8 cellular contexts compared by ENCODE assay signal in the genomic region with DNA sequence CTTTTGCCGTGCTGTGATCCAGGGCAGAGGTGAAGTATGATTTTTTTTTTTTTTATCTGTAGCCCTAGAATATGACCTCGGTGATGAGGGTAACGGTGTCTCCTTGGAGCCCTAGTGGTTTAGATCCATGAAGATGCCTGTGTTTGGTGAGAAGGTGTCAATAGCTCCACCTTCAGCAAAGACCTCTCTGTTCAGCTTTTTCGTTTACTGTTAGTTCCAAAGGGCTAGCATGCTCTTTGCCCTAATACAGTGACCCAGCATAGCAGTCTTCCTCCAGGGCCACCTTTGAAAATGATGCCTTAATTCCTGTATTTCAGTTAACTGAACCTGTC. TPM values are rescaled to one million over a fixed set of nuclear protein-coding genes. Genes with fewer than 3 reads are reported as not detected.
DNase-seq lines count a peak whose midpoint lies in the region; ATAC-seq and TF ChIP-seq lines count a peak whose summit lies in the region.

No MANE protein-coding gene starts in this region.

- H3K4me3 Mint-ChIP-seq in CD14-positive monocyte = peak overlapping the region; percentile 98 to 99

- H3K9me3 ChIP-seq in WERI-Rb-1 (ENCODE audit: severe bottlenecking) = no peaks in the 10 kb centered on the region
- no peaks in the 10 kb centered on the region for H3K9me3 ChIP-seq in right cardiac atrium (ENCODE audit: control insufficient read depth, low read length)
- no peaks in the 10 kb centered on the region for H3K9me3 ChIP-seq in smooth muscle cell (replicated peaks; ENCODE audit: low read depth)

- peaks cover 40% of the 10 kb centered on the region for H3K79me2 ChIP-seq in smooth muscle cell (ENCODE audit: low read depth)

- intact Hi-C loops in CD14-positive monocyte (cut with micrococcal nuclease) (no loop called here), right cardiac atrium (cut with DNase I) (no loop called here)

- peak overlapping the region; percentile 97 for H3K4me2 ChIP-seq in smooth muscle cell

- no peak for ATAC-seq in right cardiac atrium

- peaks cover 0 to 5% (median 2%) of the 10 kb centered on the region in 7 donors for H3K9me3 Mint-ChIP-seq in CD14-positive monocyte

- DNase-seq in CD14-positive monocyte (ENCODE audit: low spot score) (no peak), H7 (peak; percentile 48), WERI-Rb-1 (no peak), right cardiac atrium (no peak), smooth muscle cell (lab: John Stamatoyannopoulos, UW; ENCODE audit: unreplicated experiment) (no peak), Ammon's horn (ENCODE audit: low spot score) (no peak), middle frontal gyrus (ENCODE audit: extremely low spot score, low spot score) (no peak)
- DNase-seq in stimulated activated CD4-positive, alpha-beta T cell treated with anti-CD3 and anti-CD28 coated beads, Interleukin-4, amount 100 ng/mL, for 1 hour = no peak

- H3K27me3 ChIP-seq in H7 (ENCODE audit: control insufficient read depth, insufficient read depth, low read length) (no peaks in the 10 kb centered on the region), WERI-Rb-1 (ENCODE audit: insufficient read depth, low read depth, severe bottlenecking) (no peaks in the 10 kb centered on the region), right cardiac atrium (ENCODE audit: control insufficient read depth, insufficient read depth) (no peaks in the 10 kb centered on the region), smooth muscle cell (ENCODE audit: low read depth) (no peaks in the 10 kb centered on the region)

- H3K27ac ChIP-seq in WERI-Rb-1 (peak overlapping the region; percentile 91), right cardiac atrium (ENCODE audit: low read length) (peak overlapping the region; percentile 89), smooth muscle cell (ENCODE audit: low read depth) (peak overlapping the region; percentile 92)

- 2% methylated on average over 4 of the region's 4 CpGs for WGBS in right cardiac atrium
- 3% methylated on average over 4 of the region's 4 CpGs for WGBS in smooth muscle cell (ENCODE audit: low lambda C conversion rate)

- H3K27ac Mint-ChIP-seq in CD14-positive monocyte = peak overlapping the region; percentile 96 to 99 (median 98)

- peak overlapping the region; percentile 64 for H3K4me3 ChIP-seq in H7 (ENCODE audit: insufficient read depth, low read depth, low read length)
- H3K4me3 ChIP-seq in WERI-Rb-1 (ENCODE audit: low read depth, low read length) = peak overlapping the region; percentile 97
- H3K4me3 ChIP-seq in right cardiac atrium (ENCODE audit: low read length) = peak overlapping the region; percentile 63
- peak overlapping the region; percentile 70 for H3K4me3 ChIP-seq in smooth muscle cell

- peaks cover 7% of the 10 kb centered on the region for H3K36me3 ChIP-seq in H7 (replicated peaks; ENCODE audit: control insufficient read depth, insufficient read depth, low read length)
- H3K36me3 ChIP-seq in WERI-Rb-1 = peaks cover 34% of the 10 kb centered on the region
- H3K36me3 ChIP-seq in smooth muscle cell (ENCODE audit: low read depth) = no peaks in the 10 kb centered on the region

- peaks cover 4% of the 10 kb centered on the region for H3K4me1 ChIP-seq in right cardiac atrium (ENCODE audit: control insufficient read depth, insufficient read depth, low read length)
- peaks cover 16% of the 10 kb centered on the region for H3K4me1 ChIP-seq in smooth muscle cell (ENCODE audit: low read depth)

- H4K20me1 ChIP-seq in smooth muscle cell (ENCODE audit: low read depth) = no peaks in the 10 kb centered on the region

- peaks cover 18% of the 10 kb centered on the region for H3F3A ChIP-seq in smooth muscle cell (ENCODE audit: low read depth)

- H3K4me1 Mint-ChIP-seq in CD14-positive monocyte = peaks cover 24% of the 10 kb centered on the region

- H2AFZ ChIP-seq in smooth muscle cell (ENCODE audit: low read depth) = peak overlapping the region; percentile 94

- peak overlapping the region; percentile 92 for H3K9ac ChIP-seq in smooth muscle cell (ENCODE audit: low read depth)

- peaks cover 17 to 21% of the 10 kb centered on the region in 2 donors for H3K36me3 Mint-ChIP-seq in CD14-positive monocyte

- H3K27me3 Mint-ChIP-seq in CD14-positive monocyte (ENCODE audit: low read depth in 3 of 3) = peaks cover 0 to 2% (median 0%) of the 10 kb centered on the region in 3 donors

- TF ChIP-seq CTCF in CD14-positive monocyte (IDR thresholded peaks at IDR 0.05) (no peak), WERI-Rb-1 (IDR thresholded peaks at IDR 0.05; ENCODE audit: low read depth, low read length) (peak; percentile 4; the same call in 1 of the 2 replicates), smooth muscle cell (IDR thresholded peaks at IDR 0.05; ENCODE audit: borderline replicate concordance, insufficient read depth, poor library complexity, severe bottlenecking) (no peak)

RNA-seq across cellular contexts. Expression of gene MRPS16, which starts 0.7 kb away (rescaled TPM):
- 100 to 1,000 TPM in 1 of 2 donors, 10 to 100 TPM in 1; 78.6 to 102 TPM for polyA plus RNA-seq in CD14-positive monocyte
- total RNA-seq in H7 (2014; rRNA removed; shearing (Covaris generic)) = 129 and 134 TPM in 2 replicates
- total RNA-seq in right cardiac atrium = 10 to 100 TPM; 66.9 to 85.1 (median 79.3) TPM
- 80.0 TPM for polyA plus RNA-seq in right cardiac atrium
- total RNA-seq in smooth muscle cell = 37.4 and 42.1 TPM in 2 replicates
- 82.6 and 93.5 TPM in 2 replicates for polyA plus RNA-seq in smooth muscle cell

RNA-seq across cellular contexts. Expression of gene DNAJC9, which starts 6.1 kb away (rescaled TPM):
- 1 to 10 TPM; 2.3 to 2.4 TPM for polyA plus RNA-seq in CD14-positive monocyte
- 32.0 and 35.0 TPM in 2 replicates for total RNA-seq in H7 (2014; rRNA removed; shearing (Covaris generic))
- total RNA-seq in right cardiac atrium = 10 to 100 TPM in 2 of 4 donors, 1 to 10 TPM in 2; 7.9 to 10.6 (median 10.2) TPM
- polyA plus RNA-seq in right cardiac atrium = 6.5 TPM
- 22.1 and 32.1 TPM in 2 replicates for total RNA-seq in smooth muscle cell
- polyA plus RNA-seq in smooth muscle cell = 19.7 and 22.1 TPM in 2 replicates
